12 cellular contexts compared by ENCODE assay signal in genomic region chr19:15294591-15294990, GRCh38. TPM values are rescaled to one million over a fixed set of nuclear protein-coding genes. Genes with fewer than 3 reads are reported as not detected.
DNase-seq lines count a peak whose midpoint lies in the region; TF ChIP-seq lines count a peak whose summit lies in the region.
"Had no signal": no experiment of that assay in that cellular context is flagged by ENCODE, and none has a peak within 500 bp of the region (broad histone marks: within the 10 kb centered on the region; RNA-seq: fewer than 3 reads in every experiment).

No MANE protein-coding gene starts in this region.

- no peak for TF ChIP-seq CTCF in endodermal cell (conservative IDR thresholded peaks at IDR 0.05)

- no peaks in the 10 kb centered on the region for H3K27me3 ChIP-seq in endodermal cell (ENCODE audit: control insufficient read depth, insufficient read depth, low read length, poor library complexity, severe bottlenecking)

- H3K27me3 Mint-ChIP-seq in endodermal cell (ENCODE audit: insufficient read depth): no peaks in the 10 kb centered on the region
- H3K27me3 Mint-ChIP-seq: activated naive CD8-positive, alpha-beta T cell treated with anti-CD3 and anti-CD28 coated beads, Interleukin-2, amount 10 ng/mL, durations not matched to agents 7 days and 5 days had no signal

- H3K27ac Mint-ChIP-seq in endodermal cell: peak overlapping the region; percentile 49
- H3K27ac Mint-ChIP-seq: activated naive CD8-positive, alpha-beta T cell treated with anti-CD3 and anti-CD28 coated beads, Interleukin-2, amount 10 ng/mL, durations not matched to agents 7 days and 5 days had no signal

- DNase-seq in DMS 273 (lab: John Stamatoyannopoulos, UW; ENCODE audit: unreplicated experiment) (peak; percentile 38), DMS 273 treated with DMSO at 0.1 percent for 48 hours (lab: John Stamatoyannopoulos, UW) (no peak), NCI-H1105 (lab: John Stamatoyannopoulos, UW) (peak; percentile 14), endodermal cell (no peak), posterior vena cava (ENCODE audit: low spot score) (peak; percentile 56), SKM-1 treated with dmso at 0.1 percent for 144 hours (lab: John Stamatoyannopoulos, UW; ENCODE audit: unreplicated experiment) (no peak), KBM-7 (no peak), GF-D8 (lab: John Stamatoyannopoulos, UW) (no peak)
- DNase-seq: activated naive CD8-positive, alpha-beta T cell treated with anti-CD3 and anti-CD28 coated beads, Interleukin-2, amount 10 ng/mL, durations not matched to agents 7 days and 5 days; KG1; kidney had no signal

- WGBS in endodermal cell (ENCODE audit: insufficient coverage in 1 of 2, insufficient read length in 1 of 2), 2 experiments: 90 to 94% methylated on average over 2 to 5 of the region's 5 CpGs

- peaks cover 80% of the 10 kb centered on the region for H3K4me1 Mint-ChIP-seq in endodermal cell

- peaks cover 34% of the 10 kb centered on the region for H3K4me1 ChIP-seq in endodermal cell (ENCODE audit: control insufficient read depth, insufficient read depth, low read length)

- peaks cover 8% of the 10 kb centered on the region for H3K36me3 ChIP-seq in endodermal cell (ENCODE audit: control insufficient read depth, insufficient read depth, low read length)

- H3K9me3 Mint-ChIP-seq in endodermal cell: no peaks in the 10 kb centered on the region
- H3K9me3 Mint-ChIP-seq: activated naive CD8-positive, alpha-beta T cell treated with anti-CD3 and anti-CD28 coated beads, Interleukin-2, amount 10 ng/mL, durations not matched to agents 7 days and 5 days had no signal

- in situ Hi-C loops in KBM-7 (cut with MboI; ENCODE audit: low pct_unique_long_range_greater_than_20kb, low sequenced_read_pairs): no loop called here

- H3K36me3 Mint-ChIP-seq in endodermal cell (ENCODE audit: low read depth): peaks cover 7% of the 10 kb centered on the region

- intact Hi-C loops in posterior vena cava (cut with DNase I): no loop called here

- H3K4me3 ChIP-seq in endodermal cell (ENCODE audit: low read length): no peak overlapping the region

- no peak overlapping the region for H3K27ac ChIP-seq in endodermal cell (ENCODE audit: low read depth, low read length)
- H3K27ac ChIP-seq: 22Rv1 had no signal

- H3K4me3 Mint-ChIP-seq in endodermal cell: no peak overlapping the region

- no peak overlapping the region for H3K9ac ChIP-seq in endodermal cell (ENCODE audit: extremely low read depth, low read length, poor library complexity, severe bottlenecking)

- H3K9me3 ChIP-seq in endodermal cell (ENCODE audit: control insufficient read depth, low read length): no peaks in the 10 kb centered on the region

RNA-seq across cellular contexts. Expression of gene BRD4, which starts 37.7 kb away (rescaled TPM):
- 100 to 1,000 TPM; 149 to 156 TPM for total RNA-seq in endodermal cell
- polyA plus RNA-seq in endodermal cell (2013, experiment 1 of 2): 79.3 TPM
- polyA plus RNA-seq in endodermal cell (2013, experiment 2 of 2): 80.9 TPM
- total RNA-seq in posterior vena cava: 10 to 100 TPM; 77.5 to 89.6 TPM

Comparison
In these comparisons a context has a peak if more than half of its experiments do, and no peak if none do; other contexts are left out.
1. DNase-seq: peak in DMS 273 (single experiment), NCI-H1105 (single experiment) and posterior vena cava (single experiment); none in DMS 273 treated with DMSO at 0.1 percent for 48 hours (single experiment), endodermal cell (single experiment), SKM-1 treated with dmso at 0.1 percent for 144 hours (single experiment), KBM-7 (single experiment) and GF-D8 (single experiment).